2 cellular contexts compared by ENCODE assay signal in genomic region chr14:95365401-95365800, GRCh38.
TF ChIP-seq lines count a peak whose summit lies in the region.

No MANE protein-coding gene starts in this region.

TF ChIP-seq in HEK293, 187 proteins besides CTCF, POLR2A, EP300 and RAD21 (continued from another document):
- TF ChIP-seq HIC1 (tag by site-specific recombination; IDR thresholded peaks at IDR 0.05): no peak

TF ChIP-seq in HepG2, 621 proteins besides CTCF, POLR2A, EP300 and RAD21:
- TF ChIP-seq PRDM4 (CRISPR knock-in tag; IDR thresholded peaks at IDR 0.05; ENCODE audit: borderline replicate concordance): no peak
- TF ChIP-seq HOXA5 (CRISPR knock-in tag; IDR thresholded peaks at IDR 0.05): no peak
- TF ChIP-seq CSRNP2 (CRISPR knock-in tag; conservative IDR thresholded peaks at IDR 0.05; ENCODE audit: low read depth): 0 out of 2 replicates have a peak, but pooled peaks have one; percentile 8
